31 cellular contexts compared by ENCODE assay signal in the genomic region with DNA sequence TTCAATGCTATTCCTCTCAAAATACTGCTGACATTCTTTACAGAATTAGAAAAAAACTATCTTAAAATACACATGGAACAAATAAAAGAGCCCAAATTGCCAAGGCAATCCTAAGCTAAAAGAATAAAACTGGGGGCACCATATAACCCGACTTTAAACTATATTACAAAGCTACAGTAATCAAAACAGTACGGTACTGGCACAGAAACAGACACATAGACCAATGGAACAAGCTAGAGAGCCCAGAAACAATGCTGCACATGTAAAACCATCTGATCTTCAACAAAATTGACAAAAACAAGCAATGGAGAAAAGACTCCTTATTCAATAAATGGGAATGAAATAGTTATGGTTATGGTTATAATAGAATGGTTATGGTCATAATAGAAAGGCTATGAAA.
"Had no signal": no experiment of that assay in that cellular context is flagged by ENCODE, and none has a peak within 500 bp of the region (broad histone marks: within the 10 kb centered on the region; RNA-seq: fewer than 3 reads in every experiment).

No MANE protein-coding gene starts in this region.

- FAIRE-seq: RCC 7860 had no signal

- H3K27me3 ChIP-seq: SJCRH30 had no signal

- ATAC-seq: Panc1, Right ventricle myocardium inferior, SK-N-SH treated with all-trans-retinoic acid at 6 μM for 48 hours, T-cell had no signal

- H3K36me3 ChIP-seq: SJCRH30 had no signal

- H3K4me3 Mint-ChIP-seq: T-cell had no signal

- H3K4me1 Mint-ChIP-seq: T-cell had no signal

- H3K27ac ChIP-seq: PC-9, RWPE1, SJCRH30, SK-N-MC had no signal

- H3K36me3 Mint-ChIP-seq: T-cell had no signal

- DNase-seq: MM.1S, MV-4-11, NCI-H1092, NCI-H1105, NCI-H1417 treated with DMSO at 0.1 percent for 48 hours, NCI-H1436 treated with DMSO at 0.1 percent for 48 hours, NCI-H1694 treated with DMSO at 0.1 percent for 48 hours, NCI-H187 treated with DMSO at 0.1 percent for 48 hours, NCI-H2029, NCI-H2081 treated with DMSO at 0.1 percent for 48 hours, NCI-H2107, NCI-H2171, NCI-H226, NCI-H446 treated with DMSO at 0.1 percent for 48 hours, NCI-H510A, NCI-H524, NCI-H526, NCI-H69, NCI-H748 treated with DMSO at 0.1 percent for 48 hours, NCI-H82, PC-9, SHP77, SIG-M5, SJCRH30, T-cell had no signal

- H3K4me2 ChIP-seq: PC-9 had no signal

- H3K27ac Mint-ChIP-seq: T-cell had no signal

- H2AFZ ChIP-seq: PC-9 had no signal

- H3K4me3 ChIP-seq: PC-9, SJCRH30, SK-N-MC had no signal

- H3K4me1 ChIP-seq: SJCRH30 had no signal

- H3K9me3 ChIP-seq: SJCRH30 had no signal
